Comparison of ENCODE assay signal across 8 cellular contexts in the genomic region with DNA sequence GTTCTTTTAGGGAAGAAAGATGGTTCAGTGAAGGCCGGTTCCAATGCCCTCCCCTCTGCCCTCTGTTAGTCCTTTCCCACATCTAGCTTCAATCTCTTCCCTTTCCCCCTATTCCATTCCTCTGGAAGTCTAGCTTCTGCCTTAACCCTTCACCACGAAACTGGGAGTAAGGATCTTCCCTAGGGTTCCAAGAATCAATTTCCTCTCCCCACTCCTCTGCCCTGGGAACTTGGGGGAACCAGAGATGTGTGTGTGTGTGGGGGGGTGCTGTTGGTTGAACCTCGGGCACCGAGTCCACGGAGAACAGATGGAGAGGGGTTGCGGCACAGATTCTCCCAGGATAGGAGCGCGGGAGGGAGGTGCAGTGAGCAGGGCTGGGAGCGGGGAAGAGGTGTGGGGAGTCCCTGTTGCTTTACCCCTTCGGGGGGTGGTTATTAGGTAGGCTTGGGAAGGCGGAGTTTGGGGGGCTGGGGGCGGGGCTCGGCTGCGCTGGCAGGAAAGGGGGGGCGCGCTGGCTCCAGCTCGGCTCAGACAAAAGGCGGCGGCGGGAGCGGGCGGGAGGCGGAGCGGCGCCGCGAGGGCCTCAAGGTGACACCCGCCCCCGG.
DNase-seq lines count a peak whose midpoint lies in the region; FAIRE-seq and TF ChIP-seq lines count a peak whose summit lies in the region.

Gene TMEM151B, plus strand, starts transcription at position 530 of the 605 bp plus-strand sequence. CDS start 293 bp downstream, outside the sequence.

- peak within 1 kb of the TSS; percentile 18 for H3K4me3 ChIP-seq in NT2/D1 (ENCODE audit: insufficient read length, low read depth)

- no peak for TF ChIP-seq POLR2A in H54 (IDR thresholded peaks at IDR 0.05; ENCODE audit: low read depth, low read length)

- H3K4me1 ChIP-seq in ES-I3 (ENCODE audit: insufficient read depth, low read length) (peaks cover 13% of the 10 kb centered on the region; the same call in 1 of the 2 replicates), NT2/D1 (ENCODE audit: insufficient read depth, insufficient read length) (peaks cover 7% of the 10 kb centered on the region)

- intact Hi-C loops in posterior cingulate gyrus (cut with DNase I) = no loop called here

- DNase-seq in NT2/D1 (ENCODE audit: low read depth, low spot score) (no peak), posterior cingulate gyrus (peak in 7 of 10 donors; percentile 60 to 93 (median 61)), medulla oblongata (ENCODE audit: extremely low spot score) (no peak), SIG-M5 treated with dmso at 0.1 percent for 504 hours (lab: John Stamatoyannopoulos, UW; ENCODE audit: unreplicated experiment) (no peak), NCI-H2081 treated with DMSO at 0.1 percent for 48 hours (lab: John Stamatoyannopoulos, UW) (no peak), H54 (ENCODE audit: insufficient read length, low spot score) (no peak)
- DNase-seq in effector CD8-positive, alpha-beta T cell (lab: John Stamatoyannopoulos, UW) = peak; percentile 51

- no peaks in the 10 kb centered on the region for H3K9me3 ChIP-seq in ES-I3 (ENCODE audit: control insufficient read depth, insufficient read depth, low read length)
- no peaks in the 10 kb centered on the region for H3K9me3 ChIP-seq in NT2/D1 (ENCODE audit: insufficient read depth, low read length)

- H3K9ac ChIP-seq in ES-I3 (ENCODE audit: low read depth, low read length) = peak within 1 kb of the TSS; percentile 29; the same call in 1 of the 2 replicates
- H3K9ac ChIP-seq in NT2/D1 (ENCODE audit: insufficient read length, low read depth) = peak within 1 kb of the TSS; percentile 21

- no peaks in the 10 kb centered on the region for H3K36me3 ChIP-seq in ES-I3 (ENCODE audit: insufficient read depth, low read length)
- no peaks in the 10 kb centered on the region for H3K36me3 ChIP-seq in NT2/D1 (ENCODE audit: insufficient read depth, insufficient read length, low read length)

- FAIRE-seq in H54 (lab: Jason Lieb, UNC) = no peak

- peaks cover 27% of the 10 kb centered on the region for H3K27me3 ChIP-seq in NT2/D1 (ENCODE audit: insufficient read depth, insufficient read length)

Comparison
In these comparisons a context has a peak if more than half of its experiments do, and no peak if none do; other contexts are left out.
1. DNase-seq: peak in effector CD8-positive, alpha-beta T cell (single experiment) and posterior cingulate gyrus (7 of 10); none in NT2/D1 (single experiment), medulla oblongata (single experiment), SIG-M5 treated with dmso at 0.1 percent for 504 hours (single experiment), NCI-H2081 treated with DMSO at 0.1 percent for 48 hours (single experiment) and H54 (single experiment).